Comparison of ENCODE assay signal across 8 cellular contexts in genomic region chr3:49929333-49930240, GRCh38. TPM values are rescaled to one million over a fixed set of nuclear protein-coding genes. Genes with fewer than 3 reads are reported as not detected.
DNase-seq lines count a peak whose midpoint lies in the region; ATAC-seq and TF ChIP-seq lines count a peak whose summit lies in the region.

TSS of gene MON1A (minus strand) at chr3:49929811. CDS start at chr3:49913346, 16,465 bp downstream.

- H3K36me3 ChIP-seq in trophoblast cell (ENCODE audit: control insufficient read depth in 1 of 2, insufficient read depth in 2 of 2, low read length in 2 of 2) (no peaks in the 10 kb centered on the region), transverse colon (no peaks in the 10 kb centered on the region)

- H2AK5ac ChIP-seq in trophoblast cell (ENCODE audit: low read length): no peak within 1 kb of the TSS

- DNase-seq in GM12865 (ENCODE audit: low read depth) (peak; percentile 88), NB4 (ENCODE audit: low read depth) (peak; percentile 88), SW 1271 (lab: John Stamatoyannopoulos, UW) (peak; percentile 36 to 69), Right ventricle myocardium superior (peak; percentile 98), trophoblast cell (peak; percentile 98 to 99), transverse colon (peak; percentile 97)
- peak; percentile 75 for DNase-seq in activated naive CD8-positive, alpha-beta T cell treated with anti-CD3 and anti-CD28 coated beads, Interleukin-2, amount 50 U/mL, for 16 hours (ENCODE audit: low read depth, low spot score)

- H2BK12ac ChIP-seq in trophoblast cell (ENCODE audit: low read length): peak within 1 kb of the TSS; percentile 54

- H3K27me3 ChIP-seq in trophoblast cell (ENCODE audit: insufficient read depth, low read length): no peaks in the 10 kb centered on the region
- H3K27me3 ChIP-seq in transverse colon: no peaks in the 10 kb centered on the region

- peak within 1 kb of the TSS; percentile 61 for H2AFZ ChIP-seq in trophoblast cell (ENCODE audit: insufficient read depth, low read length, poor library complexity)

- peaks cover 12 to 14% of the 10 kb centered on the region in 2 experiments for H3K4me1 ChIP-seq in trophoblast cell (ENCODE audit: control insufficient read depth in 1 of 2, insufficient read depth in 2 of 2, low read length in 2 of 2)
- H3K4me1 ChIP-seq in transverse colon: peaks cover 10 to 22% (median 16%) of the 10 kb centered on the region in 4 donors

- in situ Hi-C loops in transverse colon (cut with MboI; ENCODE audit: low pct_ligation_motif_present in 1 of 4, low pct_unique_long_range_greater_than_20kb in 1 of 4, low sequenced_read_pairs in 3 of 4): no loop called here

- H3K4me2 ChIP-seq in trophoblast cell (ENCODE audit: low read length): peak within 1 kb of the TSS; percentile 90

- H4K12ac ChIP-seq in trophoblast cell (ENCODE audit: low read depth, low read length): peak within 1 kb of the TSS; percentile 74

- peak within 1 kb of the TSS; percentile 36 for H2BK5ac ChIP-seq in trophoblast cell (ENCODE audit: low read depth, low read length, poor library complexity)

- ATAC-seq in HG02571 (IDR thresholded peaks at IDR 0.05; ENCODE audit: unreplicated experiment): peak; percentile 81
- ATAC-seq in Right ventricle myocardium superior (ENCODE audit: poor library complexity): peak; percentile 100

- H4K91ac ChIP-seq in trophoblast cell (ENCODE audit: low read depth, low read length): peak within 1 kb of the TSS; percentile 72

- TF ChIP-seq CTCF in GM12865 (IDR thresholded peaks at IDR 0.05; ENCODE audit: insufficient read depth, low read depth, low read length, missing control alignments) (peak; percentile 7), NB4 (IDR thresholded peaks at IDR 0.05; ENCODE audit: low read depth, low read length) (peak; percentile 10), transverse colon (IDR thresholded peaks at IDR 0.05) (peak; percentile 5 to 50 (median 22))

- peak; percentile 47 for TF ChIP-seq POLR2A in NB4 (IDR thresholded peaks at IDR 0.05; ENCODE audit: extremely low read depth, insufficient read length)
- TF ChIP-seq POLR2A in transverse colon (IDR thresholded peaks at IDR 0.05): peak; percentile 68

- peak within 1 kb of the TSS; percentile 60 for H3K4ac ChIP-seq in trophoblast cell (ENCODE audit: low read depth, low read length)

- no CpG with 5 or more reads among the region's 54 CpGs for WGBS in trophoblast cell (ENCODE audit: extremely low coverage, insufficient coverage, insufficient read length)
- WGBS in transverse colon (ENCODE audit: low coverage in 1 of 2), 2 donors: 2% methylated on average over 28 of the region's 54 CpGs; no CpG with 5 or more reads in 1 of the 2 donors

- H3K4me3 ChIP-seq in GM12865 (ENCODE audit: low read depth, low read length): peak within 1 kb of the TSS; percentile 85
- peak within 1 kb of the TSS; percentile 80 for H3K4me3 ChIP-seq in NB4 (ENCODE audit: low read depth, low read length)
- peak within 1 kb of the TSS; percentile 78 for H3K4me3 ChIP-seq in trophoblast cell (ENCODE audit: low read depth, low read length)
- peak within 1 kb of the TSS; percentile 61 to 96 (median 66) for H3K4me3 ChIP-seq in transverse colon

- intact Hi-C loops in Right ventricle myocardium superior (cut with DNase I) (no loop called here), transverse colon (cut with DNase I; ENCODE audit: low total_unique reads) (no loop called here)

- H3K23ac ChIP-seq in trophoblast cell (ENCODE audit: low read length): no peak within 1 kb of the TSS

- H4K8ac ChIP-seq in trophoblast cell (ENCODE audit: low read depth, low read length): peak within 1 kb of the TSS; percentile 96

- no peaks in the 10 kb centered on the region for H3K9me3 ChIP-seq in trophoblast cell (ENCODE audit: insufficient read depth, low read depth, low read length)
- no peaks in the 10 kb centered on the region for H3K9me3 ChIP-seq in transverse colon

- peak within 1 kb of the TSS; percentile 64 for H2BK120ac ChIP-seq in trophoblast cell (ENCODE audit: insufficient read depth, low read length, poor library complexity)

- H3K14ac ChIP-seq in trophoblast cell (ENCODE audit: low read length): peak within 1 kb of the TSS; percentile 67

- TF ChIP-seq EP300 in transverse colon (IDR thresholded peaks at IDR 0.05; ENCODE audit: low read depth): no peak

- peak within 1 kb of the TSS; percentile 77 for H3K9ac ChIP-seq in trophoblast cell (ENCODE audit: low read length)

- peaks cover 2% of the 10 kb centered on the region for H3K79me2 ChIP-seq in trophoblast cell (ENCODE audit: control insufficient read depth, insufficient read depth, low read length, poor library complexity)

- H3K18ac ChIP-seq in trophoblast cell (ENCODE audit: low read length): peak within 1 kb of the TSS; percentile 35

- peak within 1 kb of the TSS; percentile 61 for H3K27ac ChIP-seq in trophoblast cell (ENCODE audit: low read depth, low read length)
- peak within 1 kb of the TSS; percentile 86 to 92 (median 90) for H3K27ac ChIP-seq in transverse colon

- peaks cover 5% of the 10 kb centered on the region for H3K79me1 ChIP-seq in trophoblast cell (ENCODE audit: low read length)

RNA-seq across cellular contexts. Expression of gene MON1A, which starts in this region (rescaled TPM):
- total RNA-seq in Right ventricle myocardium superior (7.8 TPM), transverse colon (10 to 100 TPM in 1 of 4 donors, 1 to 10 TPM in 2, under 1 TPM in 1; 0.80 to 10.5 (median 8.7) TPM)
- polyA plus RNA-seq in trophoblast cell (2013): 9.2 and 9.8 TPM in 2 replicates

Comparison
In these comparisons a context has a peak if more than half of its experiments do, and no peak if none do; other contexts are left out.
1. Peak in every context shown above with its lines: DNase-seq, ATAC-seq, H3K4me3 ChIP-seq and H3K27ac ChIP-seq.